In genomic region chr19:1767464-1767933, GRCh38 we compare ENCODE assay signal across 1 cellular context.
TF ChIP-seq lines count a peak whose summit lies in the region.

No MANE protein-coding gene starts in this region.

TF ChIP-seq in H1, 55 proteins besides CTCF, POLR2A, EP300 and RAD21:
- TF ChIP-seq SIN3A (conservative IDR thresholded peaks at IDR 0.05 in 1 of 2, IDR thresholded peaks at IDR 0.05 in 1 of 2; ENCODE audit: low read depth in 1 of 2, low read length in 2 of 2) (0 out of 4 replicates have a peak, but pooled peaks of 1 of the 2 experiments have one; percentile 17), SP4 (IDR thresholded peaks at IDR 0.05; ENCODE audit: low read length) (no peak), RBBP5 (IDR thresholded peaks at IDR 0.05; ENCODE audit: borderline replicate concordance, low read depth, low read length) (no peak), JUN (IDR thresholded peaks at IDR 0.05; ENCODE audit: low read depth, low read length) (no peak), KDM1A (IDR thresholded peaks at IDR 0.05; ENCODE audit: borderline replicate concordance, low read length) (no peak), USF2 (IDR thresholded peaks at IDR 0.05; ENCODE audit: low read length) (no peak), TAF7 (optimal IDR thresholded peaks at IDR 0.05; ENCODE audit: borderline replicate concordance, low read depth, low read length) (peak; percentile 17), MAX (IDR thresholded peaks at IDR 0.05) (0 out of 2 replicates have a peak, but pooled peaks have one; percentile 22)
